In the genomic region with DNA sequence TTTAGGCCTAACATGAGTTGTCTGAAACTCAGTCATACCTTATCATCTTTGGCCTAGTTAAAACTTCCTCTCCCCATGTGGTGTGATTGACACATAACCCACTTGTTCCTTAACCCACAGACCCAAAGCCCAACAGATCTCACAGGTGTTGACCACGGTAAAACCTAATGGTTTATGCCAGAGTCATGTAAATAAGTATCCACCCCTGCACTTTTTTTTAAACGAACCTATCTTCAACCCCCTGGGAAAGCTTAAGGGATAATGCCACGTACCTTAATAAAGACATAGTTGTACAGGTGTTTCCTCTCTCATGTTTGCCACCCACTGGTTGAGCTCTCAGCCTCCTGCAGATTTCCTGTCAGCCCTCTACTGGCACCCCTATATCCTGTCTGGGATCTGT, we compare ENCODE assay signal across 16 cellular contexts.
A peak's percentile ranks its signal among the peaks of the same experiment; 100 is the strongest.
DNase-seq lines count a peak whose midpoint lies in the region; ATAC-seq and TF ChIP-seq lines count a peak whose summit lies in the region.
"Had no signal": no experiment of that assay in that cellular context is flagged by ENCODE, and none has a peak within 500 bp of the region (broad histone marks: within the 10 kb centered on the region; RNA-seq: fewer than 3 reads in every experiment).

No MANE protein-coding gene starts in this region.

- no peaks in the 10 kb centered on the region for H3K27me3 Mint-ChIP-seq in effector memory CD8-positive, alpha-beta T cell
- no peaks in the 10 kb centered on the region for H3K27me3 Mint-ChIP-seq in activated T-cell treated with anti-CD3 and anti-CD28 coated beads, Interleukin-2, amount 50 U/mL, for 4 hours (ENCODE audit: low read depth)
- H3K27me3 Mint-ChIP-seq: activated B cell treated with CpG ODN at 0.5 μM for 24 hours; activated naive CD8-positive, alpha-beta T cell had no signal

- no peaks in the 10 kb centered on the region for H3K9me3 ChIP-seq in BE2C

- TF ChIP-seq CTCF in BE2C (IDR thresholded peaks at IDR 0.05; ENCODE audit: low read depth, low read length): no peak

- no peak overlapping the region for H3K4me3 ChIP-seq in BE2C (ENCODE audit: low read depth, low read length)

- H3K27ac Mint-ChIP-seq in effector memory CD8-positive, alpha-beta T cell: no peak overlapping the region
- H3K27ac Mint-ChIP-seq: activated B cell treated with CpG ODN at 0.5 μM for 24 hours; activated naive CD8-positive, alpha-beta T cell; nephron had no signal

- peaks cover 0 to 4% of the 10 kb centered on the region in 2 donors for H3K4me1 Mint-ChIP-seq in effector memory CD8-positive, alpha-beta T cell (ENCODE audit: low read depth in 2 of 2)
- H3K4me1 Mint-ChIP-seq in activated T-cell treated with anti-CD3 and anti-CD28 coated beads, Interleukin-2, amount 50 U/mL, for 4 hours (ENCODE audit: low read depth): peaks cover 2% of the 10 kb centered on the region
- H3K4me1 Mint-ChIP-seq: nephron had no signal

- peaks cover 6 to 8% of the 10 kb centered on the region in 2 donors for H3K9me3 Mint-ChIP-seq in effector memory CD8-positive, alpha-beta T cell
- H3K9me3 Mint-ChIP-seq in activated T-cell treated with anti-CD3 and anti-CD28 coated beads, Interleukin-2, amount 50 U/mL, for 4 hours: peaks cover 12% of the 10 kb centered on the region
- H3K9me3 Mint-ChIP-seq: activated B cell treated with CpG ODN at 0.5 μM for 24 hours, nephron had no signal

- ATAC-seq in GM18520 (IDR thresholded peaks at IDR 0.05; ENCODE audit: unreplicated experiment): peak; percentile 76
- peak; percentile 54 for ATAC-seq in GM21786 (IDR thresholded peaks at IDR 0.05; ENCODE audit: unreplicated experiment)
- peak; percentile 81 for ATAC-seq in HG03354 (IDR thresholded peaks at IDR 0.05; ENCODE audit: poor library complexity, severe bottlenecking, unreplicated experiment)
- ATAC-seq in effector memory CD8-positive, alpha-beta T cell (replicated peaks): peak; percentile 98
- ATAC-seq in activated T-cell treated with anti-CD3 and anti-CD28 coated beads, Interleukin-2, amount 50 U/mL, for 4 hours: no peak
- ATAC-seq: left cardiac atrium had no signal

- no peaks in the 10 kb centered on the region for H3K36me3 ChIP-seq in BE2C

- no peaks in the 10 kb centered on the region for H3K27me3 ChIP-seq in BE2C

- DNase-seq in effector memory CD8-positive, alpha-beta T cell: peak in 2 of 3 experiments; percentile 13 to 17
- DNase-seq in NCI-H345 treated with DMSO at 0.1 percent for 48 hours (lab: John Stamatoyannopoulos, UW; ENCODE audit: unreplicated experiment) (no peak), DMS114 treated with DMSO at 0.1 percent for 48 hours (lab: John Stamatoyannopoulos, UW; ENCODE audit: unreplicated experiment) (no peak), BE2C (no peak)
- DNase-seq in activated T-cell treated with anti-CD3 and anti-CD28 coated beads, Interleukin-2, amount 50 U/mL, for 4 hours: no peak
- DNase-seq: activated B cell treated with CpG ODN at 0.5 μM for 24 hours; left cardiac atrium; OCI-M1; retina; stimulated activated CD4-positive, alpha-beta T cell treated with anti-CD3 and anti-CD28 coated beads, Interleukin-4, amount 100 ng/mL, for 1 hour; stimulated activated naive CD4-positive, alpha-beta T cell had no signal

- peaks cover 3% of the 10 kb centered on the region for H3K36me3 Mint-ChIP-seq in effector memory CD8-positive, alpha-beta T cell (ENCODE audit: insufficient read depth)
- no peaks in the 10 kb centered on the region for H3K36me3 Mint-ChIP-seq in activated T-cell treated with anti-CD3 and anti-CD28 coated beads, Interleukin-2, amount 50 U/mL, for 4 hours (ENCODE audit: insufficient read depth)
- H3K36me3 Mint-ChIP-seq: activated naive CD8-positive, alpha-beta T cell had no signal

- no peaks in the 10 kb centered on the region for H3K4me1 ChIP-seq in BE2C

- no peak overlapping the region for H3K4me3 Mint-ChIP-seq in effector memory CD8-positive, alpha-beta T cell
- no peak overlapping the region for H3K4me3 Mint-ChIP-seq in activated T-cell treated with anti-CD3 and anti-CD28 coated beads, Interleukin-2, amount 50 U/mL, for 4 hours
- H3K4me3 Mint-ChIP-seq: activated B cell treated with CpG ODN at 0.5 μM for 24 hours; activated naive CD8-positive, alpha-beta T cell; nephron had no signal

Comparison
In these comparisons a context has a peak if more than half of its experiments do, and no peak if none do; other contexts are left out.
1. ATAC-seq: peak in GM18520 (single experiment), GM21786 (single experiment), HG03354 (single experiment) and effector memory CD8-positive, alpha-beta T cell (single experiment); none in activated T-cell treated with anti-CD3 and anti-CD28 coated beads, Interleukin-2, amount 50 U/mL, for 4 hours (0 of 2).
2. DNase-seq: peak in effector memory CD8-positive, alpha-beta T cell (2 of 3); none in NCI-H345 treated with DMSO at 0.1 percent for 48 hours (single experiment), DMS114 treated with DMSO at 0.1 percent for 48 hours (single experiment), activated T-cell treated with anti-CD3 and anti-CD28 coated beads, Interleukin-2, amount 50 U/mL, for 4 hours (single experiment) and BE2C (single experiment).